In genomic region chr3:156180077-156180476, GRCh38 we compare ENCODE assay signal across 23 cellular contexts. TPM values are rescaled to one million over a fixed set of nuclear protein-coding genes. Genes with fewer than 3 reads are reported as not detected.
A peak's percentile ranks its signal among the peaks of the same experiment; 100 is the strongest.
DNase-seq lines count a peak whose midpoint lies in the region; ATAC-seq, FAIRE-seq and TF ChIP-seq lines count a peak whose summit lies in the region.
"Had no signal": no experiment of that assay in that cellular context is flagged by ENCODE, and none has a peak within 500 bp of the region (broad histone marks: within the 10 kb centered on the region; RNA-seq: fewer than 3 reads in every experiment).

No MANE protein-coding gene starts in this region.

- H3K27me3 ChIP-seq in astrocyte (ENCODE audit: insufficient read depth, low read length) (no peaks in the 10 kb centered on the region), breast epithelium (no peaks in the 10 kb centered on the region)
- H3K27me3 ChIP-seq in CD4-positive, alpha-beta memory T cell (ENCODE audit: insufficient read depth, low read length): no peaks in the 10 kb centered on the region
- H3K27me3 ChIP-seq: ovary, suprapubic skin had no signal

- no peaks in the 10 kb centered on the region for H3K36me3 Mint-ChIP-seq in astrocyte (ENCODE audit: low read depth, unreplicated experiment)
- H3K36me3 Mint-ChIP-seq in CD4-positive, alpha-beta memory T cell: no peaks in the 10 kb centered on the region
- no peaks in the 10 kb centered on the region for H3K36me3 Mint-ChIP-seq in stimulated activated effector memory CD8-positive, alpha-beta T cell treated with anti-CD3 and anti-CD28 coated beads, Interleukin-12 subunit alpha, Interleukin-12 subunit beta, amount 100 ng/mL, for 72 hours
- H3K36me3 Mint-ChIP-seq: activated naive CD8-positive, alpha-beta T cell; naive thymus-derived CD4-positive, alpha-beta T cell; T-cell had no signal

- H4K20me1 ChIP-seq in astrocyte (ENCODE audit: insufficient read depth, low read length): no peaks in the 10 kb centered on the region

- H2AFZ ChIP-seq in astrocyte (ENCODE audit: low read depth, low read length): no peak overlapping the region

- H3K27ac ChIP-seq in astrocyte (ENCODE audit: low read depth, low read length): no peak overlapping the region
- H3K27ac ChIP-seq in CD4-positive, alpha-beta memory T cell (ENCODE audit: low read depth, low read length): no peak overlapping the region
- H3K27ac ChIP-seq in breast epithelium: no peak overlapping the region
- H3K27ac ChIP-seq: ovary, suprapubic skin had no signal

- H3K4me1 Mint-ChIP-seq in astrocyte (ENCODE audit: low read depth, unreplicated experiment): peaks cover 6% of the 10 kb centered on the region
- no peaks in the 10 kb centered on the region for H3K4me1 Mint-ChIP-seq in CD4-positive, alpha-beta memory T cell
- no peaks in the 10 kb centered on the region for H3K4me1 Mint-ChIP-seq in stimulated activated effector memory CD8-positive, alpha-beta T cell treated with anti-CD3 and anti-CD28 coated beads, Interleukin-12 subunit alpha, Interleukin-12 subunit beta, amount 100 ng/mL, for 72 hours
- H3K4me1 Mint-ChIP-seq: naive thymus-derived CD4-positive, alpha-beta T cell; T-cell had no signal

- peaks cover 7% of the 10 kb centered on the region for H3K27me3 Mint-ChIP-seq in astrocyte (ENCODE audit: low read depth, unreplicated experiment)
- H3K27me3 Mint-ChIP-seq in CD4-positive, alpha-beta memory T cell: peaks cover 0 to 5% of the 10 kb centered on the region in 2 donors
- H3K27me3 Mint-ChIP-seq: activated naive CD8-positive, alpha-beta T cell had no signal

- DNase-seq in AG04449 (ENCODE audit: low read depth, low spot score) (peak; percentile 33), LNCaP clone FGC (ENCODE audit: low read depth) (peak; percentile 67), astrocyte (ENCODE audit: low read depth) (peak; percentile 79), fibroblast of villous mesenchyme (ENCODE audit: low read depth) (peak; percentile 28), breast epithelium (ENCODE audit: low spot score in 2 of 2) (no peak)
- no peak for DNase-seq in CD4-positive, alpha-beta memory T cell
- no peak for DNase-seq in stimulated activated effector memory CD8-positive, alpha-beta T cell treated with anti-CD3 and anti-CD28 coated beads, Interleukin-12 subunit alpha, Interleukin-12 subunit beta, amount 100 ng/mL, for 72 hours (ENCODE audit: low spot score in 2 of 2)
- DNase-seq: dermis blood vessel endothelial cell; DMS153; H7; Kasumi-1; left cardiac atrium; naive thymus-derived CD4-positive, alpha-beta T cell; NCI-H1105; NCI-H2081 treated with DMSO at 0.1 percent for 48 hours; NCI-H510A; ovary; T-cell had no signal

- no peak for ATAC-seq in GM18858 (IDR thresholded peaks at IDR 0.05; ENCODE audit: unreplicated experiment)
- ATAC-seq in stimulated activated effector memory CD8-positive, alpha-beta T cell treated with anti-CD3 and anti-CD28 coated beads, Interleukin-12 subunit alpha, Interleukin-12 subunit beta, amount 100 ng/mL, for 72 hours: no peak
- ATAC-seq: left cardiac atrium; naive thymus-derived CD4-positive, alpha-beta T cell; sciatic nerve; T-cell had no signal

- no peaks in the 10 kb centered on the region for H3K36me3 ChIP-seq in astrocyte (ENCODE audit: insufficient read depth, low read length)
- H3K36me3 ChIP-seq in CD4-positive, alpha-beta memory T cell (ENCODE audit: insufficient read depth, low read length): no peaks in the 10 kb centered on the region
- H3K36me3 ChIP-seq in breast epithelium: no peaks in the 10 kb centered on the region
- H3K36me3 ChIP-seq: ovary, suprapubic skin had no signal

- FAIRE-seq in astrocyte (lab: Jason Lieb, UNC): no peak
- FAIRE-seq: HTR-8/SVneo had no signal

- no peak for TF ChIP-seq POLR2A in breast epithelium (IDR thresholded peaks at IDR 0.05)

- H3K9me3 Mint-ChIP-seq in astrocyte (ENCODE audit: unreplicated experiment): peaks cover 2% of the 10 kb centered on the region
- peaks cover 0 to 3% (median 0%) of the 10 kb centered on the region in 8 donors for H3K9me3 Mint-ChIP-seq in CD4-positive, alpha-beta memory T cell
- no peaks in the 10 kb centered on the region for H3K9me3 Mint-ChIP-seq in stimulated activated effector memory CD8-positive, alpha-beta T cell treated with anti-CD3 and anti-CD28 coated beads, Interleukin-12 subunit alpha, Interleukin-12 subunit beta, amount 100 ng/mL, for 72 hours
- H3K9me3 Mint-ChIP-seq: naive thymus-derived CD4-positive, alpha-beta T cell; T-cell had no signal

- H3K9me3 ChIP-seq in astrocyte (ENCODE audit: insufficient read depth, low read depth, low read length) (no peaks in the 10 kb centered on the region), breast epithelium (no peaks in the 10 kb centered on the region)
- H3K9me3 ChIP-seq in CD4-positive, alpha-beta memory T cell (ENCODE audit: control insufficient read depth in 1 of 2, low read length in 2 of 2): no peaks in the 10 kb centered on the region
- H3K9me3 ChIP-seq: ovary, suprapubic skin had no signal

- H3K9ac ChIP-seq in astrocyte (ENCODE audit: low read length): no peak overlapping the region

- no peaks in the 10 kb centered on the region for H3K79me2 ChIP-seq in astrocyte (ENCODE audit: insufficient read depth, low read length)

- H3K4me3 ChIP-seq in AG04449 (ENCODE audit: low read depth, low read length) (no peak overlapping the region), LNCaP clone FGC (ENCODE audit: low read depth, low read length) (no peak overlapping the region), astrocyte (ENCODE audit: insufficient read depth, low read depth, low read length) (no peak overlapping the region), fibroblast of villous mesenchyme (ENCODE audit: low read depth, low read length) (no peak overlapping the region), breast epithelium (no peak overlapping the region)
- no peak overlapping the region for H3K4me3 ChIP-seq in CD4-positive, alpha-beta memory T cell (ENCODE audit: low read length in 2 of 2)
- H3K4me3 ChIP-seq: ovary, suprapubic skin had no signal

- TF ChIP-seq CTCF in AG04449 (IDR thresholded peaks at IDR 0.05; ENCODE audit: insufficient read depth, low read length, missing control alignments) (no peak), LNCaP clone FGC (IDR thresholded peaks at IDR 0.05; ENCODE audit: control insufficient read depth, extremely low read depth, insufficient read depth) (no peak), astrocyte (IDR thresholded peaks at IDR 0.05; ENCODE audit: insufficient read depth, low read depth, low read length) (no peak), fibroblast of villous mesenchyme (IDR thresholded peaks at IDR 0.05; ENCODE audit: insufficient read depth, low read depth, low read length) (no peak), breast epithelium (IDR thresholded peaks at IDR 0.05) (no peak)

- no peak overlapping the region for H3K4me3 Mint-ChIP-seq in astrocyte (ENCODE audit: unreplicated experiment)
- H3K4me3 Mint-ChIP-seq in CD4-positive, alpha-beta memory T cell: no peak overlapping the region
- no peak overlapping the region for H3K4me3 Mint-ChIP-seq in stimulated activated effector memory CD8-positive, alpha-beta T cell treated with anti-CD3 and anti-CD28 coated beads, Interleukin-12 subunit alpha, Interleukin-12 subunit beta, amount 100 ng/mL, for 72 hours
- H3K4me3 Mint-ChIP-seq: activated naive CD8-positive, alpha-beta T cell; naive thymus-derived CD4-positive, alpha-beta T cell; T-cell had no signal

- H3K4me1 ChIP-seq in astrocyte (ENCODE audit: insufficient read depth, low read length): no peaks in the 10 kb centered on the region
- no peaks in the 10 kb centered on the region for H3K4me1 ChIP-seq in CD4-positive, alpha-beta memory T cell (ENCODE audit: insufficient read depth, low read length)
- H3K4me1 ChIP-seq in breast epithelium: no peaks in the 10 kb centered on the region
- H3K4me1 ChIP-seq: suprapubic skin had no signal

- no peak overlapping the region for H3K4me2 ChIP-seq in astrocyte (ENCODE audit: low read length)

- CTCF ChIA-PET in AG04449 (lab: Yijun Ruan, JAX): interaction anchor here (0.9 to 3.7 kb wide), 5 partner anchors 28 to 332 kb away, joined by 3 to 16 read pairs (median 9); no protein-coding TSS in a partner anchor
- CTCF ChIA-PET in CD4-positive, alpha-beta memory T cell (lab: Charles Lee; ENCODE audit: partially characterized antibody): interaction anchor here (1.2 to 1.7 kb wide), 2 partner anchors 9 to 24 kb away, joined by 3 to 5 read pairs; no protein-coding TSS in a partner anchor

- no peak overlapping the region for H3K27ac Mint-ChIP-seq in astrocyte (ENCODE audit: unreplicated experiment)
- no peak overlapping the region for H3K27ac Mint-ChIP-seq in CD4-positive, alpha-beta memory T cell
- no peak overlapping the region for H3K27ac Mint-ChIP-seq in stimulated activated effector memory CD8-positive, alpha-beta T cell treated with anti-CD3 and anti-CD28 coated beads, Interleukin-12 subunit alpha, Interleukin-12 subunit beta, amount 100 ng/mL, for 72 hours
- H3K27ac Mint-ChIP-seq: activated naive CD8-positive, alpha-beta T cell; naive thymus-derived CD4-positive, alpha-beta T cell; T-cell had no signal

- POLR2A ChIA-PET in AG04449 (lab: Yijun Ruan, JAX): interaction anchor here (0.6 to 1.1 kb wide), 3 partner anchors 27 to 1312 kb away, joined by 3 to 4 read pairs (median 3); no protein-coding TSS in a partner anchor
- POLR2A ChIA-PET in CD4-positive, alpha-beta memory T cell (lab: Charles Lee; ENCODE audit: partially characterized antibody): no interaction called here

- intact Hi-C loops in CD4-positive, alpha-beta memory T cell (cut with micrococcal nuclease): no loop called here
- intact Hi-C loops in breast epithelium (cut with DNase I; ENCODE audit: low total_unique reads): no loop called here

RNA-seq across cellular contexts. Expression of gene KCNAB1, which starts 59.7 kb away (rescaled TPM):
- total RNA-seq in astrocyte (0.30 and 0.72 TPM in 2 replicates), fibroblast of villous mesenchyme (0.64 TPM in 1 of 2 replicates, not detected in the other), breast epithelium (1 to 10 TPM; 3.9 to 8.3 (median 5.4) TPM)
- total RNA-seq in CD4-positive, alpha-beta memory T cell: not detected
- polyA plus RNA-seq in CD4-positive, alpha-beta memory T cell: under 1 TPM; 0.40 to 0.58 TPM
- total RNA-seq: naive thymus-derived CD4-positive, alpha-beta T cell had no signal

Comparison
In these comparisons a context has a peak if more than half of its experiments do, and no peak if none do; other contexts are left out.
1. DNase-seq: peak in AG04449 (single experiment), LNCaP clone FGC (single experiment), astrocyte (single experiment) and fibroblast of villous mesenchyme (single experiment); none in CD4-positive, alpha-beta memory T cell (0 of 5), breast epithelium (0 of 2) and stimulated activated effector memory CD8-positive, alpha-beta T cell treated with anti-CD3 and anti-CD28 coated beads, Interleukin-12 subunit alpha, Interleukin-12 subunit beta, amount 100 ng/mL, for 72 hours (0 of 2).